ENCODE assay signal across 15 cellular contexts in the genomic region with DNA sequence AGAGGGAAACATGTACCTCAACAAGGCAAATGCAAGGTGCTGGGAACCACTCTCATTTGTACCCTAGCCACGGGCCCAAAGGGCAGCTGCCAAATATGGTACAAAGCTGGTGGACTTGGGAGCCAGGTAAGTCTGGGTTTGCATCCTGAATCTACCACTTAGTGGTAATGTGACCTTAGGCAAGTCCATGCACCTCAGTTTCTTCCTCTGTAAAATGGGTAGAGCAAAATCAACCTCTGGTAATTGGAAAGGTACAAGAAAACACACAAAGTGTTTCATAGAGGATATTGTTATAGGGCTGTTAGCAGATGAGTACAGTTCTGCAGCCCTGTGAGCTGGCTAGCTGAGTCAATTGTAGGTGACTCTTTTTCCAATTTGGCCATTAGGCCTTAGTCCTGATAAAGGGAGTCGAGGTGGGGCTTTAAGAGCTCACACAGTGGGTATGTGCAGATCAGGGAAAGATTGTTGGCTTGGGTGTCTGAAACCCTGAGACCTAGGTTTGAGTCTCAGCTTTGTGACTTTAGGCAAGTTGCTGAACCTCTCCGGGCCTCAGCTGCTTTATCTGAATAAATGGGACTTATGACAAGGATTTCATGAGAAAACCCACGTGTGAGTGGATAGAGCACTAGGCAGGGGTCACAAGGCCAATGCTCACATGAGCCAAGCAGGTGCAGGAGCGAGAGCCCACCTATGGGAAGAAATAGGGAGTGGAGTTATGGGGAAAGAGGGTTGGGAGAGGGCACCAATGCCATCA.
"Had no signal": no experiment of that assay in that cellular context is flagged by ENCODE, and none has a peak within 500 bp of the region (broad histone marks: within the 10 kb centered on the region; RNA-seq: fewer than 3 reads in every experiment).

No MANE protein-coding gene starts in this region.

- H3K36me3 ChIP-seq: gastrocnemius medialis, tibial artery had no signal

- H3K9me3 Mint-ChIP-seq: nephron progenitor cell, WTC11 had no signal

- H3K27ac ChIP-seq: coronary artery, gastrocnemius medialis, tibial artery had no signal

- DNase-seq: activated CD4-positive, alpha-beta T cell treated with anti-CD3 and anti-CD28 coated beads for 4 hours; activated gamma-delta T cell; aorta; gastrocnemius medialis; nephron progenitor cell; occipital lobe; posterior cingulate gyrus; retina; stimulated activated naive CD4-positive, alpha-beta T cell; substantia nigra; SW 1271; tibial artery had no signal

- ATAC-seq: gastrocnemius medialis, WTC11 had no signal

- H3K27ac Mint-ChIP-seq: nephron progenitor cell, WTC11 had no signal

- H3K4me3 ChIP-seq: coronary artery, gastrocnemius medialis, lung, tibial artery had no signal

- H3K4me3 Mint-ChIP-seq: nephron progenitor cell, WTC11 had no signal

- H3K9me3 ChIP-seq: gastrocnemius medialis, tibial artery had no signal

- H3K36me3 Mint-ChIP-seq: WTC11 had no signal

- H3K27me3 ChIP-seq: gastrocnemius medialis, tibial artery had no signal
